ENCODE assay signal across 25 cellular contexts in genomic region chr6:159914565-159914923, GRCh38. TPM values are rescaled to one million over a fixed set of nuclear protein-coding genes. Genes with fewer than 3 reads are reported as not detected.
A peak's percentile ranks its signal among the peaks of the same experiment; 100 is the strongest.
DNase-seq lines count a peak whose midpoint lies in the region; ATAC-seq, FAIRE-seq and TF ChIP-seq lines count a peak whose summit lies in the region.
"Had no signal": no experiment of that assay in that cellular context is flagged by ENCODE, and none has a peak within 500 bp of the region (broad histone marks: within the 10 kb centered on the region; RNA-seq: fewer than 3 reads in every experiment).

No MANE protein-coding gene starts in this region.

- no peaks in the 10 kb centered on the region for H3K4me1 ChIP-seq in HepG2 (ENCODE audit: insufficient read depth, low read length)
- H3K4me1 ChIP-seq: BLaER1, Caco-2, SJCRH30 had no signal

- in situ Hi-C loops in HepG2 (cut with HindIII; ENCODE audit: extremely low pct_ligation_motif_present, low pct_unique_long_range_greater_than_20kb): no loop called here

- H3K9ac ChIP-seq in HepG2 (ENCODE audit: insufficient read depth, low read depth, low read length): no peak overlapping the region
- H3K9ac ChIP-seq: BLaER1, GM23248, KMS-11 had no signal

- whole genome bisulfite sequencing in HepG2 (ENCODE audit: low lambda C conversion rate): 4% methylated on average over 3 of the region's 3 CpGs

- no TSS peak for BruUV-seq in HepG2 (replicated peaks; lab: Mats Ljungman, UMichigan)
- BruUV-seq in MCF 10A (replicated peaks; lab: Mats Ljungman, UMichigan): no TSS peak

- no peak overlapping the region for H3K27ac ChIP-seq in HepG2 (ENCODE audit: extremely low read length, insufficient read depth, low read length)
- H3K27ac ChIP-seq: BLaER1, GM23248, HL-60, KMS-11, SJCRH30 had no signal

- intact Hi-C loops in HepG2 (cut with micrococcal nuclease; ENCODE audit: unreplicated experiment): no loop called here
- intact Hi-C loops in MCF 10A (cut with micrococcal nuclease): no loop called here

- no peak for TF ChIP-seq EP300 in HepG2 (IDR thresholded peaks at IDR 0.05; ENCODE audit: low read depth in 2 of 2, low read length in 2 of 2)
- no peak for TF ChIP-seq EP300 in HepG2 (CRISPR knock-in tag; IDR thresholded peaks at IDR 0.05; ENCODE audit: borderline replicate concordance)

- POLR2A ChIA-PET in HepG2 (lab: Yijun Ruan, JAX) (no interaction called here), T-cell (lab: Charles Lee) (no interaction called here), MCF 10A (lab: Yijun Ruan, JAX) (interaction anchor here (0.8 to 2.2 kb wide), 2 partner anchors 14 to 38 kb away, joined by 3 to 6 read pairs; no protein-coding TSS in a partner anchor)

- no peak for FAIRE-seq in HepG2 (lab: Jason Lieb, UNC)
- FAIRE-seq: RCC 7860 had no signal

- H3K36me3 Mint-ChIP-seq in T-cell: no peaks in the 10 kb centered on the region
- H3K36me3 Mint-ChIP-seq in MCF 10A (ENCODE audit: insufficient read depth, unreplicated experiment): no peaks in the 10 kb centered on the region

- CTCF ChIA-PET in HepG2 (lab: Yijun Ruan, JAX; ENCODE audit: low intra/inter-chr PET ratio, low total read pairs) (no interaction called here), T-cell (lab: Charles Lee) (no interaction called here), MCF 10A (lab: Yijun Ruan, JAX) (interaction anchor here (0.6 to 2.0 kb wide), 5 partner anchors 9 to 125 kb away, joined by 3 to 6 read pairs (median 4); no protein-coding TSS in a partner anchor)

- peaks cover 5 to 34% of the 10 kb centered on the region in 2 experiments; a peak in 4 of 5 replicates for H3K27me3 ChIP-seq in HepG2 (ENCODE audit: control insufficient read depth in 1 of 2, insufficient read depth in 2 of 2, low read length in 2 of 2)
- H3K27me3 ChIP-seq: BLaER1 had no signal

- H3K36me3 ChIP-seq in HepG2 (replicated peaks in 1 of 2; ENCODE audit: control insufficient read depth in 1 of 2, insufficient read depth in 2 of 2, low read length in 2 of 2): no peaks in the 10 kb centered on the region
- H3K36me3 ChIP-seq: BLaER1, SJCRH30 had no signal

- no peak overlapping the region for H3K4me3 Mint-ChIP-seq in T-cell
- H3K4me3 Mint-ChIP-seq in MCF 10A (ENCODE audit: unreplicated experiment): no peak overlapping the region
- H3K4me3 Mint-ChIP-seq: CD4-positive, alpha-beta T cell; H9 had no signal

- H3K4me1 Mint-ChIP-seq in T-cell (peaks cover 0 to 4% (median 0%) of the 10 kb centered on the region in 3 donors), MCF 10A (ENCODE audit: insufficient read depth, unreplicated experiment) (peaks cover 15% of the 10 kb centered on the region)

- no peak for TF ChIP-seq POLR2A in HepG2 (IDR thresholded peaks at IDR 0.05; ENCODE audit: insufficient read depth in 1 of 2, low read depth in 2 of 2, low read length in 2 of 2)

- H3K27me3 Mint-ChIP-seq in T-cell (peaks cover 24 to 26% of the 10 kb centered on the region in 2 donors), MCF 10A (ENCODE audit: insufficient read depth, unreplicated experiment) (peaks cover 19% of the 10 kb centered on the region)

- TF ChIP-seq CTCF in HepG2 (CRISPR knock-in tag; IDR thresholded peaks at IDR 0.05): no peak
- TF ChIP-seq CTCF in MCF 10A (IDR thresholded peaks at IDR 0.05; ENCODE audit: unreplicated experiment): no peak

- no peak overlapping the region for H3K4me2 ChIP-seq in HepG2 (ENCODE audit: low read depth, low read length)
- H3K4me2 ChIP-seq: BLaER1, KMS-11 had no signal

- H3K4me3 ChIP-seq in HepG2 (replicated peaks in 1 of 3; ENCODE audit: insufficient read depth in 1 of 3, low read depth in 2 of 3, low read length in 3 of 3): no peak overlapping the region
- H3K4me3 ChIP-seq: BLaER1, GM23248, SJCRH30 had no signal

- no peaks in the 10 kb centered on the region for H3K9me3 ChIP-seq in HepG2 (ENCODE audit: low read length)
- H3K9me3 ChIP-seq: BLaER1, Caco-2, SJCRH30 had no signal

- TF ChIP-seq RAD21 in HepG2 (CRISPR knock-in tag; IDR thresholded peaks at IDR 0.05): no peak

- no peak overlapping the region for H2AFZ ChIP-seq in HepG2 (ENCODE audit: low read length)
- H2AFZ ChIP-seq: GM23248 had no signal

- H4K20me1 ChIP-seq in HepG2 (ENCODE audit: insufficient read depth, low read length): no peaks in the 10 kb centered on the region
- H4K20me1 ChIP-seq: BLaER1 had no signal

- H3K79me2 ChIP-seq in HepG2 (ENCODE audit: insufficient read depth, low read length): no peaks in the 10 kb centered on the region

- H3K27ac Mint-ChIP-seq in T-cell (no peak overlapping the region), MCF 10A (ENCODE audit: low read depth, unreplicated experiment) (no peak overlapping the region)
- H3K27ac Mint-ChIP-seq: CD4-positive, alpha-beta T cell; H9 had no signal

- H3K9me3 Mint-ChIP-seq in T-cell (no peaks in the 10 kb centered on the region), MCF 10A (ENCODE audit: unreplicated experiment) (no peaks in the 10 kb centered on the region)
- H3K9me3 Mint-ChIP-seq: CD4-positive, alpha-beta T cell; H9 had no signal

- DNase-seq in HepG2 (ENCODE audit: low spot score): no peak
- DNase-seq in T-cell: no peak
- DNase-seq in HCEC 1CT: no peak
- no peak for DNase-seq in MCF 10A (ENCODE audit: unreplicated experiment)
- DNase-seq: Caco-2; CD4-positive, alpha-beta T cell; DMS 273 treated with DMSO at 0.1 percent for 48 hours; DMS79 treated with DMSO at 0.1 percent for 48 hours; GM23248; H9; NCI-H1105; NCI-H146; NCI-H2029 treated with DMSO at 0.1 percent for 48 hours; NCI-H2171; NCI-H524 treated with DMSO at 0.1 percent for 48 hours; NCI-H82; SJCRH30 had no signal

- ATAC-seq in GM19035 (IDR thresholded peaks at IDR 0.05; ENCODE audit: unreplicated experiment) (peak; percentile 22), GM19452 (IDR thresholded peaks at IDR 0.05; ENCODE audit: unreplicated experiment) (peak; percentile 14), HG03095 (IDR thresholded peaks at IDR 0.05; ENCODE audit: unreplicated experiment) (peak; percentile 19), HepG2 (peak; percentile 49; the same call in 2 of the 3 replicates), T-cell (replicated peaks in 1 of 4) (no peak)

TF ChIP-seq in HepG2, 621 proteins besides CTCF, POLR2A, EP300 and RAD21:
- TF ChIP-seq ZNF614 (CRISPR knock-in tag; IDR thresholded peaks at IDR 0.05; ENCODE audit: borderline replicate concordance): no peak

RNA-seq across cellular contexts. Expression of gene MAS1, which starts 23.8 kb away (rescaled TPM):
- total RNA-seq in HepG2 (2016; rRNA removed; fragmentation: Illumina TruSeq; extraction: Trizol) (not detected in 2 replicates), T-cell (not detected), MCF 10A (2022) (not detected in 2 replicates)
- not detected in 2 replicates for total RNA-seq in HepG2 (2016; cell fraction: cytosol; rRNA removed; fragmentation: Illumina TruSeq; extraction: Trizol; ENCODE audit: low read depth)
- not detected in 2 replicates for total RNA-seq in HepG2 (2016; cell fraction: insoluble cytoplasmic fraction; rRNA removed; fragmentation: Illumina TruSeq; extraction: Trizol)
- total RNA-seq in HepG2 (2016; cell fraction: membrane; rRNA removed; fragmentation: Illumina TruSeq; extraction: Trizol): not detected in 2 replicates
- total RNA-seq in HepG2 (2016; cell fraction: nucleus; rRNA removed; fragmentation: Illumina TruSeq; extraction: Trizol): not detected in 2 replicates
- not detected in 2 replicates for polyA plus RNA-seq in HepG2 (2011; rRNA removed)
- not detected in 2 replicates for polyA plus RNA-seq in HepG2 (2011; cell fraction: cytosol; rRNA removed)
- polyA plus RNA-seq in HepG2 (2011; cell fraction: nucleus; rRNA removed): not detected in 2 replicates
- not detected in 2 replicates for polyA plus RNA-seq in HepG2 (2012)
- polyA plus RNA-seq in HepG2 (2016; cell fraction: cytosol; fragmentation: Illumina TruSeq; extraction: Trizol; ENCODE audit: low read depth): not detected in 2 replicates
- polyA plus RNA-seq in HepG2 (2016; cell fraction: insoluble cytoplasmic fraction; fragmentation: Illumina TruSeq; extraction: Trizol; ENCODE audit: low read depth): not detected in 2 replicates
- polyA plus RNA-seq in HepG2 (2016; cell fraction: membrane; fragmentation: Illumina TruSeq; extraction: Trizol; ENCODE audit: low read depth): not detected in 2 replicates
- not detected in 2 replicates for polyA plus RNA-seq in HepG2 (2016; cell fraction: nucleus; fragmentation: Illumina TruSeq; extraction: Trizol; ENCODE audit: insufficient read depth, low read depth)
- polyA minus RNA-seq in HepG2 (2011; rRNA and poly(A)+ RNA removed; ENCODE audit: low replicate concordance): not detected in 2 replicates
- not detected in 2 replicates for polyA minus RNA-seq in HepG2 (2011; cell fraction: cytosol; rRNA and poly(A)+ RNA removed)
- polyA minus RNA-seq in HepG2 (2011; cell fraction: nucleus; rRNA and poly(A)+ RNA removed): not detected in 2 replicates
- total RNA-seq: Caco-2; CD4-positive, alpha-beta T cell; GM23248; HT1080 had no signal
- polyA plus RNA-seq: GM23248 had no signal

RNA-seq across cellular contexts. Expression of gene IGF2R, which starts 54.3 kb away (rescaled TPM):
- 44.8 and 70.0 TPM in 2 replicates for total RNA-seq in HepG2 (2016; rRNA removed; fragmentation: Illumina TruSeq; extraction: Trizol)
- total RNA-seq in HepG2 (2016; cell fraction: cytosol; rRNA removed; fragmentation: Illumina TruSeq; extraction: Trizol; ENCODE audit: low read depth): 11.8 and 13.5 TPM in 2 replicates
- total RNA-seq in HepG2 (2016; cell fraction: insoluble cytoplasmic fraction; rRNA removed; fragmentation: Illumina TruSeq; extraction: Trizol): 36.8 and 73.6 TPM in 2 replicates
- 11.5 and 15.2 TPM in 2 replicates for total RNA-seq in HepG2 (2016; cell fraction: membrane; rRNA removed; fragmentation: Illumina TruSeq; extraction: Trizol)
- total RNA-seq in HepG2 (2016; cell fraction: nucleus; rRNA removed; fragmentation: Illumina TruSeq; extraction: Trizol): 129 and 155 TPM in 2 replicates
- polyA plus RNA-seq in HepG2 (2011; rRNA removed): 38.3 and 54.8 TPM in 2 replicates
- 32.3 and 42.3 TPM in 2 replicates for polyA plus RNA-seq in HepG2 (2011; cell fraction: cytosol; rRNA removed)
- polyA plus RNA-seq in HepG2 (2011; cell fraction: nucleus; rRNA removed): 77.8 and 83.2 TPM in 2 replicates
- polyA plus RNA-seq in HepG2 (2012): 98.1 and 112 TPM in 2 replicates
- 1.3 and 1.8 TPM in 2 replicates for polyA plus RNA-seq in HepG2 (2016; cell fraction: cytosol; fragmentation: Illumina TruSeq; extraction: Trizol; ENCODE audit: low read depth)
- 22.6 and 26.7 TPM in 2 replicates for polyA plus RNA-seq in HepG2 (2016; cell fraction: insoluble cytoplasmic fraction; fragmentation: Illumina TruSeq; extraction: Trizol; ENCODE audit: low read depth)
- 1.8 and 3.1 TPM in 2 replicates for polyA plus RNA-seq in HepG2 (2016; cell fraction: membrane; fragmentation: Illumina TruSeq; extraction: Trizol; ENCODE audit: low read depth)
- polyA plus RNA-seq in HepG2 (2016; cell fraction: nucleus; fragmentation: Illumina TruSeq; extraction: Trizol; ENCODE audit: insufficient read depth, low read depth): 85.6 and 90.1 TPM in 2 replicates
- 33.0 and 141 TPM in 2 replicates for polyA minus RNA-seq in HepG2 (2011; rRNA and poly(A)+ RNA removed; ENCODE audit: low replicate concordance)
- polyA minus RNA-seq in HepG2 (2011; cell fraction: cytosol; rRNA and poly(A)+ RNA removed): 119 and 184 TPM in 2 replicates
- 265 and 283 TPM in 2 replicates for polyA minus RNA-seq in HepG2 (2011; cell fraction: nucleus; rRNA and poly(A)+ RNA removed)
- 10 to 100 TPM; 63.4 to 87.5 (median 70.5) TPM for total RNA-seq in T-cell
- 160 and 234 TPM in 2 replicates for total RNA-seq in MCF 10A (2022)

Comparison
In these comparisons a context has a peak if more than half of its experiments do, and no peak if none do; other contexts are left out.
1. ATAC-seq: peak in GM19035 (single experiment), GM19452 (single experiment), HG03095 (single experiment) and HepG2 (single experiment); none in T-cell (0 of 4).